8 cellular contexts compared by ENCODE assay signal in genomic region chr4:74623041-74623440, GRCh38.
DNase-seq lines count a peak whose midpoint lies in the region; ATAC-seq and TF ChIP-seq lines count a peak whose summit lies in the region.

No MANE protein-coding gene starts in this region.

- in situ Hi-C loops in brain microvascular endothelial cell (cut with HindIII; ENCODE audit: low pct_ligation_motif_present, low sequenced_read_pairs): no loop called here

- H3K27ac Mint-ChIP-seq in memory B cell: no peak overlapping the region

- ATAC-seq in HG02759 (IDR thresholded peaks at IDR 0.05; ENCODE audit: unreplicated experiment): peak; percentile 75
- peak; percentile 61 for ATAC-seq in memory B cell (ENCODE audit: low read depth)
- no peak for ATAC-seq in HG03432 (IDR thresholded peaks at IDR 0.05; ENCODE audit: unreplicated experiment)

- peak; percentile 33 for DNase-seq in A172 (ENCODE audit: low spot score)
- peak; percentile 49 for DNase-seq in GM12865 (ENCODE audit: low read depth)
- peak; percentile 11 for DNase-seq in NCI-H345 (lab: John Stamatoyannopoulos, UW)
- DNase-seq in brain microvascular endothelial cell: peak; percentile 64
- peak in 1 of 2 donors; percentile 20 for DNase-seq in memory B cell (ENCODE audit: low spot score in 2 of 2)
- no peak for DNase-seq in hippocampal formation (lab: John Stamatoyannopoulos, UW)

- no peaks in the 10 kb centered on the region for H3K4me1 Mint-ChIP-seq in memory B cell

- H3K4me3 ChIP-seq in GM12865 (ENCODE audit: low read depth, low read length) (no peak overlapping the region), brain microvascular endothelial cell (ENCODE audit: low read depth, low read length) (no peak overlapping the region)

- H3K27me3 ChIP-seq in brain microvascular endothelial cell (replicated peaks): no peaks in the 10 kb centered on the region

- no peaks in the 10 kb centered on the region for H3K36me3 Mint-ChIP-seq in memory B cell

- no peaks in the 10 kb centered on the region for H3K9me3 Mint-ChIP-seq in memory B cell

- H3K4me3 Mint-ChIP-seq in memory B cell: no peak overlapping the region

- no peaks in the 10 kb centered on the region for H3K36me3 ChIP-seq in brain microvascular endothelial cell (replicated peaks)

- peak; percentile 39 for TF ChIP-seq CTCF in GM12865 (IDR thresholded peaks at IDR 0.05; ENCODE audit: insufficient read depth, low read depth, low read length, missing control alignments)
- TF ChIP-seq CTCF in brain microvascular endothelial cell (IDR thresholded peaks at IDR 0.05; ENCODE audit: low read depth, low read length, missing control alignments): peak; percentile 59

- peaks cover 4% of the 10 kb centered on the region for H3K27me3 Mint-ChIP-seq in memory B cell

- no peak overlapping the region for H3K27ac ChIP-seq in brain microvascular endothelial cell

Comparison
In these comparisons a context has a peak if more than half of its experiments do, and no peak if none do; other contexts are left out.
1. DNase-seq: peak in A172 (single experiment), GM12865 (single experiment), NCI-H345 (single experiment) and brain microvascular endothelial cell (single experiment); none in hippocampal formation (0 of 2).